ENCODE assay signal across 2 cellular contexts in the genomic region with DNA sequence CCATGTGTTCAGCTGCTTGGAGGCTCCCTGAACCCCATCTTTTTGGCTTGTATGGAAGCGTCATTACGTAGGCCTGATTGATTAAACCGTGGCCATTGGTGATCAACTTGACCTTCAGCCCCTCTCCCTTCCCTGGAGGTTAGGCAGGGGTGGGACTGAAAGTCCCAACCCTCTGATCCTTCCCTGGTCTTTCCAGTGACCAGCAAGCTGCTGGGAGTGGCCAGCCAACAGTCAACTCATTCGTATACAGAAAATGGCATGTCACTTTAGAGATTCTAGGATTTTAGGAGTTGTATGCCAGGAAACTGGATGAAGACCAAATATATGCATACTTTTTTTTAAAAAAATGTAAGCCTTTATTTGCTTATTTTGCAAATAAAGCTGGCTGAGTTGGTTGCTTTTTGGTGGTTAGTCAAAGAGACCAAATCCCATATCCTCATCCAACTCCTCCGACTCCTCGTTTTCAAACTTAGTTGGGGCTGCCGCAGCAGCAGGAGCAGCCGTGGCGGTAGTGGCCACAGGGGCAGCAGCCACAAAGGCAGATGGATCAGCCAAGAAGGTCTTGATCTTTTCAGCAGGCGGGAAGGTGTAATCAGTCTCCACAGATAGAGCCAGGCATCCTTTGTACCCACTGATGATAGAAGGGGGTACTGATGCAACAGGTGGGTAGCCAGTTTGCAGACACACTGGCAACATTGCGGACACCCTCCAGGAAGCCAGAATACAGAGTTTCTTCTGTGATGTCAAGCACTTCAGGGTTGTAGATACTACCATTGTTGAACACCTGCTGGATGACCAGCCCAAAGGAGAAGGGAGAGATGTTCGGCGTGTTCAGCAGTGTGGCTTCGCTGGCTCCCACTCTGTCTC.
TF ChIP-seq lines count a peak whose summit lies in the region.

No MANE protein-coding gene starts in this region.

TF ChIP-seq in GM23338, 12 proteins besides CTCF, POLR2A, EP300 and RAD21 (continues in another document):
- TF ChIP-seq EZH2phosphoT487 (IDR thresholded peaks at IDR 0.05; ENCODE audit: unreplicated experiment) (no peak), CREB1 (CRISPR knock-in tag; IDR thresholded peaks at IDR 0.05; ENCODE audit: low read depth) (no peak), ZNF114 (CRISPR knock-in tag; IDR thresholded peaks at IDR 0.05) (no peak), NANOG (IDR thresholded peaks at IDR 0.05; ENCODE audit: borderline replicate concordance) (no peak), POLR2AphosphoS5 (IDR thresholded peaks at IDR 0.05; ENCODE audit: low read depth) (no peak), ZNF331 (CRISPR knock-in tag; IDR thresholded peaks at IDR 0.05; ENCODE audit: low read depth) (no peak), STAT1 (IDR thresholded peaks at IDR 0.05; ENCODE audit: unreplicated experiment) (no peak), JUNB (IDR thresholded peaks at IDR 0.05; ENCODE audit: unreplicated experiment) (no peak)
- TF ChIP-seq, protein P1, sequence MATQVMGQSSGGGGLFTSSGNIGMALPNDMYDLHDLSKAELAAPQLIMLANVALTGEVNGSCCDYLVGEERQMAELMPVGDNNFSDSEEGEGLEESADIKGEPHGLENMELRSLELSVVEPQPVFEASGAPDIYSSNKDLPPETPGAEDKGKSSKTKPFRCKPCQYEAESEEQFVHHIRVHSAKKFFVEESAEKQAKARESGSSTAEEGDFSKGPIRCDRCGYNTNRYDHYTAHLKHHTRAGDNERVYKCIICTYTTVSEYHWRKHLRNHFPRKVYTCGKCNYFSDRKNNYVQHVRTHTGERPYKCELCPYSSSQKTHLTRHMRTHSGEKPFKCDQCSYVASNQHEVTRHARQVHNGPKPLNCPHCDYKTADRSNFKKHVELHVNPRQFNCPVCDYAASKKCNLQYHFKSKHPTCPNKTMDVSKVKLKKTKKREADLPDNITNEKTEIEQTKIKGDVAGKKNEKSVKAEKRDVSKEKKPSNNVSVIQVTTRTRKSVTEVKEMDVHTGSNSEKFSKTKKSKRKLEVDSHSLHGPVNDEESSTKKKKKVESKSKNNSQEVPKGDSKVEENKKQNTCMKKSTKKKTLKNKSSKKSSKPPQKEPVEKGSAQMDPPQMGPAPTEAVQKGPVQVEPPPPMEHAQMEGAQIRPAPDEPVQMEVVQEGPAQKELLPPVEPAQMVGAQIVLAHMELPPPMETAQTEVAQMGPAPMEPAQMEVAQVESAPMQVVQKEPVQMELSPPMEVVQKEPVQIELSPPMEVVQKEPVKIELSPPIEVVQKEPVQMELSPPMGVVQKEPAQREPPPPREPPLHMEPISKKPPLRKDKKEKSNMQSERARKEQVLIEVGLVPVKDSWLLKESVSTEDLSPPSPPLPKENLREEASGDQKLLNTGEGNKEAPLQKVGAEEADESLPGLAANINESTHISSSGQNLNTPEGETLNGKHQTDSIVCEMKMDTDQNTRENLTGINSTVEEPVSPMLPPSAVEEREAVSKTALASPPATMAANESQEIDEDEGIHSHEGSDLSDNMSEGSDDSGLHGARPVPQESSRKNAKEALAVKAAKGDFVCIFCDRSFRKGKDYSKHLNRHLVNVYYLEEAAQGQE (IDR thresholded peaks at IDR 0.05; ENCODE audit: unreplicated experiment), result no peak
- TF ChIP-seq, protein P2, sequence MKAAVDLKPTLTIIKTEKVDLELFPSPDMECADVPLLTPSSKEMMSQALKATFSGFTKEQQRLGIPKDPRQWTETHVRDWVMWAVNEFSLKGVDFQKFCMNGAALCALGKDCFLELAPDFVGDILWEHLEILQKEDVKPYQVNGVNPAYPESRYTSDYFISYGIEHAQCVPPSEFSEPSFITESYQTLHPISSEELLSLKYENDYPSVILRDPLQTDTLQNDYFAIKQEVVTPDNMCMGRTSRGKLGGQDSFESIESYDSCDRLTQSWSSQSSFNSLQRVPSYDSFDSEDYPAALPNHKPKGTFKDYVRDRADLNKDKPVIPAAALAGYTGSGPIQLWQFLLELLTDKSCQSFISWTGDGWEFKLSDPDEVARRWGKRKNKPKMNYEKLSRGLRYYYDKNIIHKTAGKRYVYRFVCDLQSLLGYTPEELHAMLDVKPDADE (IDR thresholded peaks at IDR 0.05), result no peak

TF ChIP-seq in IMR-90, 13 proteins besides CTCF, POLR2A, EP300 and RAD21:
- TF ChIP-seq MAFK (IDR thresholded peaks at IDR 0.05; ENCODE audit: low read depth, low read length) (0 out of 2 replicates have a peak, but pooled peaks have one; percentile 1), CHD1 (IDR thresholded peaks at IDR 0.05; ENCODE audit: low read depth, low read length) (no peak)
